Comparison of ENCODE assay signal across 8 cellular contexts in genomic region chr1:84506729-84507453, GRCh38. TPM values are rescaled to one million over a fixed set of nuclear protein-coding genes. Genes with fewer than 3 reads are reported as not detected.
DNase-seq lines count a peak whose midpoint lies in the region; ATAC-seq and TF ChIP-seq lines count a peak whose summit lies in the region.

No MANE protein-coding gene starts in this region.

- in situ Hi-C loops in GM23248 (cut with MboI): no loop called here

- H3K4me2 ChIP-seq in GM23248 (ENCODE audit: unreplicated experiment): peak overlapping the region; percentile 98

- H3K9me3 ChIP-seq in GM23248 (ENCODE audit: low read depth) (no peaks in the 10 kb centered on the region), Peyer's patch (no peaks in the 10 kb centered on the region)

- no peak for TF ChIP-seq POLR2A in Peyer's patch (IDR thresholded peaks at IDR 0.05)

- H3K9ac ChIP-seq in GM23248: peak overlapping the region; percentile 96

- no peaks in the 10 kb centered on the region for H3K27me3 Mint-ChIP-seq in progenitor cell of endocrine pancreas

- H2AFZ ChIP-seq in GM23248: peak overlapping the region; percentile 82

- peak overlapping the region; percentile 99 for H3K27ac Mint-ChIP-seq in progenitor cell of endocrine pancreas

- peak overlapping the region; percentile 93 for H3K4me3 Mint-ChIP-seq in progenitor cell of endocrine pancreas (ENCODE audit: low read depth)

- no peak for DNase-seq in GM23248
- DNase-seq in Peyer's patch: no peak
- no peak for DNase-seq in epithelial cell of proximal tubule (ENCODE audit: low read depth)
- no peak for DNase-seq in progenitor cell of endocrine pancreas (ENCODE audit: low spot score, unreplicated experiment)
- no peak for DNase-seq in stimulated activated CD4-positive, alpha-beta T cell treated with anti-CD3 and anti-CD28 coated beads, Interleukin-12 subunit alpha, Interleukin-12 subunit beta, amount 100 ng/mL, for 4 hours

- peaks cover 31% of the 10 kb centered on the region for H3F3A ChIP-seq in GM23248 (ENCODE audit: insufficient read depth)

- peaks cover 28% of the 10 kb centered on the region for H3K4me1 ChIP-seq in GM23248 (ENCODE audit: insufficient read depth)
- peaks cover 0 to 30% (median 8%) of the 10 kb centered on the region in 4 donors for H3K4me1 ChIP-seq in Peyer's patch

- H3K4me3 ChIP-seq in GM23248 (peak overlapping the region; percentile 95), Peyer's patch (peak overlapping the region; percentile 66 to 78 (median 76)), epithelial cell of proximal tubule (ENCODE audit: low read depth, low read length) (peak overlapping the region; percentile 69)

- H3K27me3 ChIP-seq in GM23248 (replicated peaks; ENCODE audit: insufficient read depth): no peaks in the 10 kb centered on the region
- no peaks in the 10 kb centered on the region for H3K27me3 ChIP-seq in Peyer's patch

- peaks cover 19% of the 10 kb centered on the region for H3K9me3 Mint-ChIP-seq in progenitor cell of endocrine pancreas (ENCODE audit: low read depth)

- no peaks in the 10 kb centered on the region for H3K9me2 ChIP-seq in GM23248 (ENCODE audit: insufficient read depth)

- H3K36me3 ChIP-seq in GM23248 (ENCODE audit: low read depth): no peaks in the 10 kb centered on the region
- H3K36me3 ChIP-seq in Peyer's patch: no peaks in the 10 kb centered on the region

- 18 to 27% methylated on average over 18 to 26 of the region's 26 CpGs for WGBS in GM23248 (ENCODE audit: low coverage in 1 of 2, low lambda C conversion rate in 2 of 2, missing lambda C conversion rate in 2 of 2), 2 experiments

- peak overlapping the region; percentile 95 for H3K27ac ChIP-seq in GM23248
- H3K27ac ChIP-seq in Peyer's patch: peak overlapping the region; percentile 92 to 97 (median 95)

- H3K36me3 Mint-ChIP-seq in progenitor cell of endocrine pancreas (ENCODE audit: insufficient read depth): peaks cover 17% of the 10 kb centered on the region

- peaks cover 60% of the 10 kb centered on the region for H3K79me2 ChIP-seq in GM23248 (ENCODE audit: insufficient read depth)

- no peak for ATAC-seq in GM18498 (IDR thresholded peaks at IDR 0.05; ENCODE audit: unreplicated experiment)
- ATAC-seq in HG03135 (IDR thresholded peaks at IDR 0.05; ENCODE audit: unreplicated experiment): no peak
- ATAC-seq in HG03108 (IDR thresholded peaks at IDR 0.05; ENCODE audit: unreplicated experiment): no peak

- peaks cover 18% of the 10 kb centered on the region for H3K4me1 Mint-ChIP-seq in progenitor cell of endocrine pancreas (ENCODE audit: low read depth)

- TF ChIP-seq CTCF in Peyer's patch (IDR thresholded peaks at IDR 0.05) (no peak), epithelial cell of proximal tubule (conservative IDR thresholded peaks at IDR 0.05; ENCODE audit: low read depth, low read length) (no peak), progenitor cell of endocrine pancreas (IDR thresholded peaks at IDR 0.05; ENCODE audit: unreplicated experiment) (no peak)

- H4K20me1 ChIP-seq in GM23248 (ENCODE audit: insufficient read depth): peaks cover 16% of the 10 kb centered on the region

RNA-seq across cellular contexts. Expression of gene GNG5, which starts 0.5 kb away (rescaled TPM):
- total RNA-seq in GM23248 (2014; rRNA removed; shearing (Covaris generic)): 34.7 and 38.9 TPM in 2 replicates
- polyA plus RNA-seq in GM23248 (2016; fragmentation: Nextera tagmentation; extraction: Ambion mirVana): 400 and 422 TPM in 2 replicates
- total RNA-seq in Peyer's patch (10 to 100 TPM; 19.0 to 99.1 (median 67.9) TPM), epithelial cell of proximal tubule (109 and 112 TPM in 2 replicates), progenitor cell of endocrine pancreas (189 and 210 TPM in 2 replicates)

RNA-seq across cellular contexts. Expression of gene SPATA1, which starts 0.7 kb away (rescaled TPM):
- total RNA-seq in GM23248 (2014; rRNA removed; shearing (Covaris generic)): not detected in 2 replicates
- polyA plus RNA-seq in GM23248 (2016; fragmentation: Nextera tagmentation; extraction: Ambion mirVana): 0.68 and 1.0 TPM in 2 replicates
- total RNA-seq in Peyer's patch: 1 to 10 TPM in 2 of 4 donors, under 1 TPM in 1, not detected in 1; 0.18 to 1.9 (median 1.1) TPM
- total RNA-seq in epithelial cell of proximal tubule: 0.23 TPM in 1 of 2 replicates, not detected in the other
- 1.9 and 2.5 TPM in 2 replicates for total RNA-seq in progenitor cell of endocrine pancreas

RNA-seq across cellular contexts. Expression of gene RPF1, which starts 27.8 kb away (rescaled TPM):
- total RNA-seq in GM23248 (2014; rRNA removed; shearing (Covaris generic)): 18.8 and 33.0 TPM in 2 replicates
- 29.6 and 32.6 TPM in 2 replicates for polyA plus RNA-seq in GM23248 (2016; fragmentation: Nextera tagmentation; extraction: Ambion mirVana)
- total RNA-seq in Peyer's patch (10 to 100 TPM; 12.1 to 37.1 (median 18.4) TPM), epithelial cell of proximal tubule (60.0 and 63.6 TPM in 2 replicates), progenitor cell of endocrine pancreas (40.5 and 42.6 TPM in 2 replicates)
